In the genomic region with DNA sequence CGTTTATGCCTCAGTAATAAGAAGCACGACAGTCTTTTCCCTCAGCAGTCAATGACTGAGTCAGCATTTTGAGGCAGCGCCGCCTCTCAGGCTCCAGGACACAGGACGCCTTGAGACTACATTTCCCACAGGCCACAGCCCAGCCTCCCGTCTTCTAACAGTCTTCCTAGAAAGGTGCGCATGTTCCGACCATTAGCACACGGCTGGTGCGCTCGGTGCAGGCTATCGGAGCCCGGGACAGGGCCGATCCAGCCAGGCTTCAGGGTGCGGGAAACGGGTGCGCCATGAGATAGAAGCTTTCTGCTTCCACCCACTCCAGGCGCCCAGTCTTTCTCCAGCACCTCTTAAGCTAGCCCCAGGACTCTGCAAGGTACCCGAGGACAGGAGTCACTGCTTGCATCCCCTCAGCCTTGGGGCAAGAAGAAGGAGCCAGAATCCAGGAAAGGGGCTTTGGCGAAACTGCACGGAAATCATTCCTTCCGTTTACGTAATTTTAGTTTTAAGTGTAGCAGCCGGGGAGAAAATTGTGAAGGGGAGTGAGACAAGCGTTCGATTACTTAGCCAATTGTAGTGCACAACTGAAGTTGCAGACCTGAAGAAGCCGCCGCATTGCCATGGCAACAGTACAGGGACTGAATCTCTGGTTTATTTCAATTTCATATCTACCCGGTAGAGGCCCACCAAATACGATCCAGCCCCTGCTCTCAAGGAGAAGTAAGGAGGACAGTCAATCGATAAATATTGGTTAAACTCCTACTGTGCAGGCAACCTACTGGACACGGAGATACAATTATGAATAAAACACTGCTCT, we compare ENCODE assay signal across 8 cellular contexts. TPM values are rescaled to one million over a fixed set of nuclear protein-coding genes. Genes with fewer than 3 reads are reported as not detected.
DNase-seq lines count a peak whose midpoint lies in the region; ATAC-seq and TF ChIP-seq lines count a peak whose summit lies in the region.

No MANE protein-coding gene starts in this region.

- H3K4me1 ChIP-seq in PC-3 (ENCODE audit: insufficient read depth, low read length) (no peaks in the 10 kb centered on the region), neuron (ENCODE audit: insufficient read depth, low read length) (no peaks in the 10 kb centered on the region), testis (no peaks in the 10 kb centered on the region)

- H3K27ac ChIP-seq in PC-3 (ENCODE audit: low read length) (no peak overlapping the region), testis (peak overlapping the region in 1 of 2 donors; percentile 37)

- no peaks in the 10 kb centered on the region for H3K9me2 ChIP-seq in PC-3 (replicated peaks; ENCODE audit: low read length)

- TF ChIP-seq POLR2A in testis (IDR thresholded peaks at IDR 0.05) = no peak

- intact Hi-C loops in PC-3 (cut with micrococcal nuclease) = no loop called here
- intact Hi-C loops in head of caudate nucleus (cut with DNase I) = no loop called here
- intact Hi-C loops in testis (cut with DNase I; ENCODE audit: low total_unique reads) = no loop called here

- no peak for TF ChIP-seq CTCF in PC-3 (conservative IDR thresholded peaks at IDR 0.05; ENCODE audit: low read depth, low read length)
- no peak for TF ChIP-seq CTCF in testis (IDR thresholded peaks at IDR 0.05)

- peak overlapping the region; percentile 60 for H3K4me2 ChIP-seq in PC-3 (ENCODE audit: low read length)

- H3K36me3 ChIP-seq in PC-3 (ENCODE audit: low read depth, low read length) (no peaks in the 10 kb centered on the region), neuron (ENCODE audit: insufficient read depth, low read length) (no peaks in the 10 kb centered on the region), testis (ENCODE audit: low read depth, missing control alignments) (no peaks in the 10 kb centered on the region)

- DNase-seq in DMS153 (lab: John Stamatoyannopoulos, UW) = peak; percentile 3
- DNase-seq in DMS153 treated with DMSO at 0.1 percent for 48 hours (lab: John Stamatoyannopoulos, UW; ENCODE audit: unreplicated experiment) = no peak
- peak; percentile 70 for DNase-seq in PC-3
- DNase-seq in activated naive CD8-positive, alpha-beta T cell treated with anti-CD3 and anti-CD28 coated beads, Interleukin-2, amount 50 U/mL, for 24 hours = peak; percentile 50
- DNase-seq in head of caudate nucleus = peak; percentile 54 to 95 (median 82)
- DNase-seq in testis = peak; percentile 94
- no peak for DNase-seq in SIG-M5 treated with dmso at 0.1 percent for 504 hours (lab: John Stamatoyannopoulos, UW; ENCODE audit: unreplicated experiment)

- no TSS peak for BruUV-seq in PC-3 (replicated peaks; lab: Mats Ljungman, UMichigan)

- no peak overlapping the region for H3K27ac Mint-ChIP-seq in activated naive CD8-positive, alpha-beta T cell treated with anti-CD3 and anti-CD28 coated beads, Interleukin-2, amount 50 U/mL, for 24 hours

- peaks cover 5% of the 10 kb centered on the region for H3K27me3 Mint-ChIP-seq in activated naive CD8-positive, alpha-beta T cell treated with anti-CD3 and anti-CD28 coated beads, Interleukin-2, amount 50 U/mL, for 24 hours

- peaks cover 10% of the 10 kb centered on the region for H3K4me1 Mint-ChIP-seq in activated naive CD8-positive, alpha-beta T cell treated with anti-CD3 and anti-CD28 coated beads, Interleukin-2, amount 50 U/mL, for 24 hours

- H3K79me2 ChIP-seq in PC-3 (ENCODE audit: low read length) = no peaks in the 10 kb centered on the region

- no peaks in the 10 kb centered on the region for H3K9me3 ChIP-seq in PC-3 (ENCODE audit: low read length)
- no peaks in the 10 kb centered on the region for H3K9me3 ChIP-seq in neuron (ENCODE audit: low read length)
- no peaks in the 10 kb centered on the region for H3K9me3 ChIP-seq in testis

- H3K4me3 ChIP-seq in PC-3 (ENCODE audit: low read length) = peak overlapping the region; percentile 42; the same call in 1 of the 2 replicates
- H3K4me3 ChIP-seq in neuron (ENCODE audit: low read length) = peak overlapping the region; percentile 27
- H3K4me3 ChIP-seq in testis = peak overlapping the region; percentile 56 to 70

- H3K27me3 ChIP-seq in PC-3 (ENCODE audit: low read length) (peaks cover 12% of the 10 kb centered on the region), neuron (ENCODE audit: insufficient read depth, low read length) (peaks cover 19% of the 10 kb centered on the region), testis (no peaks in the 10 kb centered on the region)

- CTCF ChIA-PET in PC-3 (lab: Charles Lee) = interaction anchor here (0.6 kb wide), 2 partner anchors 159 to 1265 kb away, joined by 3 read pairs; no protein-coding TSS in a partner anchor

- 5 to 9% methylated on average over 30 to 32 of the region's 32 CpGs for WGBS in testis, 2 donors

- no peaks in the 10 kb centered on the region for H3K9me3 Mint-ChIP-seq in activated naive CD8-positive, alpha-beta T cell treated with anti-CD3 and anti-CD28 coated beads, Interleukin-2, amount 50 U/mL, for 24 hours

- no peak overlapping the region for H3K9ac ChIP-seq in PC-3 (ENCODE audit: low read length)

- H3F3A ChIP-seq in PC-3 (ENCODE audit: low read length, unreplicated experiment) = no peaks in the 10 kb centered on the region

- no peaks in the 10 kb centered on the region for H3K36me3 Mint-ChIP-seq in activated naive CD8-positive, alpha-beta T cell treated with anti-CD3 and anti-CD28 coated beads, Interleukin-2, amount 50 U/mL, for 24 hours (ENCODE audit: low read depth)

- no peaks in the 10 kb centered on the region for H4K20me1 ChIP-seq in PC-3 (ENCODE audit: low read length)

- ATAC-seq in PC-3 = peak; percentile 99
- peak; percentile 98 for ATAC-seq in activated naive CD8-positive, alpha-beta T cell treated with anti-CD3 and anti-CD28 coated beads, Interleukin-2, amount 50 U/mL, for 24 hours

- H2AFZ ChIP-seq in PC-3 (ENCODE audit: low read length) (peak overlapping the region; percentile 67), neuron (ENCODE audit: low read depth, low read length) (peak overlapping the region; percentile 52)

- POLR2A ChIA-PET in PC-3 (lab: Charles Lee; ENCODE audit: unreplicated experiment) = interaction anchor here (0.9 kb wide), 1 partner anchor 44 kb away, joined by 3 read pairs; no protein-coding TSS in a partner anchor

- H3K4me3 Mint-ChIP-seq in activated naive CD8-positive, alpha-beta T cell treated with anti-CD3 and anti-CD28 coated beads, Interleukin-2, amount 50 U/mL, for 24 hours = peak overlapping the region; percentile 72

RNA-seq across cellular contexts. Expression of gene ZNF641, which starts 53.9 kb away (rescaled TPM):
- total RNA-seq in PC-3 (2014; rRNA removed) (10.9 and 12.6 TPM in 2 replicates), testis (10 to 100 TPM; 40.1 to 53.3 TPM)
- 27.2 TPM for polyA plus RNA-seq in testis (ENCODE audit: insufficient read depth, low read depth, low replicate concordance)

Comparison
In these comparisons a context has a peak if more than half of its experiments do, and no peak if none do; other contexts are left out.
1. DNase-seq: peak in DMS153 (single experiment), PC-3 (single experiment), activated naive CD8-positive, alpha-beta T cell treated with anti-CD3 and anti-CD28 coated beads, Interleukin-2, amount 50 U/mL, for 24 hours (single experiment), head of caudate nucleus (42 of 42) and testis (single experiment); none in DMS153 treated with DMSO at 0.1 percent for 48 hours (single experiment) and SIG-M5 treated with dmso at 0.1 percent for 504 hours (single experiment).
2. Peak in every context shown above with its lines, with median percentiles within 50 percentile points of each other: H3K4me3 ChIP-seq.